ENCODE assay signal across 1 cellular context in the genomic region with DNA sequence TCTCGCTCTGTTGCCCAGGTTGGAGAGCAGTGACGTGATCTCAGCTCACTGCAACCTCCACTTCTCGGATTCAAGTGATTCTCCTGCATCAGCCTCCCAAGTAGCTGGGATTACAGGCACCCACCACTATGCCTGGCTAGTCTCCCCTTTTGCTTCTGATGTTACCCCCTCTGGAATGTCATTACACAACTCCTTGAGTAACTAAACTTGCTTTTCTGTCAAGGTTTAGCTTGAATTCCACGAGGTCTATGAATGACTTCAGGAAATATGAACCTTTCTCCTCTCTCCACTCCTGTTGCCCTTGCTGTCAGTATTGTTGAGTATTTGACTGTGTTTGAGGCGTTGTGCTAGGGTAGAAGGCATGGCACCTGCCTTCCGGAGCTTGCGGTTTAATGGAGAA.
TF ChIP-seq lines count a peak whose summit lies in the region.

No MANE protein-coding gene starts in this region.

TF ChIP-seq in IMR-90, 13 proteins besides CTCF, POLR2A, EP300 and RAD21 (continued from another document):
- TF ChIP-seq MAZ (IDR thresholded peaks at IDR 0.05; ENCODE audit: borderline replicate concordance, low read depth, low read length) (no peak), SMC3 (IDR thresholded peaks at IDR 0.05; ENCODE audit: low read depth, low read length) (no peak), MAFK (IDR thresholded peaks at IDR 0.05; ENCODE audit: low read depth, low read length) (no peak), ELK1 (IDR thresholded peaks at IDR 0.05; ENCODE audit: borderline replicate concordance, low read depth, low read length) (no peak), CHD1 (IDR thresholded peaks at IDR 0.05; ENCODE audit: low read depth, low read length) (no peak), MXI1 (IDR thresholded peaks at IDR 0.05; ENCODE audit: borderline replicate concordance, low read depth, low read length) (no peak), RCOR1 (IDR thresholded peaks at IDR 0.05; ENCODE audit: insufficient replicate concordance, low read length) (no peak)
- TF ChIP-seq, protein P1, sequence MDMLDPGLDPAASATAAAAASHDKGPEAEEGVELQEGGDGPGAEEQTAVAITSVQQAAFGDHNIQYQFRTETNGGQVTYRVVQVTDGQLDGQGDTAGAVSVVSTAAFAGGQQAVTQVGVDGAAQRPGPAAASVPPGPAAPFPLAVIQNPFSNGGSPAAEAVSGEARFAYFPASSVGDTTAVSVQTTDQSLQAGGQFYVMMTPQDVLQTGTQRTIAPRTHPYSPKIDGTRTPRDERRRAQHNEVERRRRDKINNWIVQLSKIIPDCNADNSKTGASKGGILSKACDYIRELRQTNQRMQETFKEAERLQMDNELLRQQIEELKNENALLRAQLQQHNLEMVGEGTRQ (IDR thresholded peaks at IDR 0.05; ENCODE audit: low read depth, low read length) = no peak
